In the genomic region with DNA sequence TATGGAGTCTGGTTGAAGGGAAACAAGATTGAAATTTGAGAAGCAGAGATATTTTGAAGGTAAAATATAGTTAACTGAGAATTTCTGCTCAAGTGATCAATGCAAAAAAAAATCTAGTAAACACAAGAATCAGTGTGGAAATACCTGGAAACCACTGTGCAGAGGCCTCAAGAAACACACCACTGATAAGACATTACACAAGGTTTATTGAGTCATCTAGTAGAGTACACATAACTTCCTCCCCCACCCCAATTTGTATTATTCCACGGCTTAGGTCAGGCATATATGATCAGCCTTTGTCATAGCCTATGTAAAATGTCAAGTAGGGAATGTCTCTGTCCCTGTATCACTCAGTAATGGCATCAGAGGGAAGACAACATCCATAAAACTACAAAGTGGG, we compare ENCODE assay signal across 1 cellular context.
TF ChIP-seq lines count a peak whose summit lies in the region.

No MANE protein-coding gene starts in this region.

TF ChIP-seq in endothelial cell of umbilical vein, 7 proteins besides CTCF, POLR2A, EP300 and RAD21:
- no peak for TF ChIP-seq JUN (IDR thresholded peaks at IDR 0.05; ENCODE audit: borderline replicate concordance, insufficient read depth, insufficient read length, low read depth)
- no peak for TF ChIP-seq MYC (IDR thresholded peaks at IDR 0.05; ENCODE audit: low read depth, low read length)
- peak; percentile 5 for TF ChIP-seq FOS (IDR thresholded peaks at IDR 0.05; ENCODE audit: borderline replicate concordance, insufficient read depth, low read length)
